ENCODE assay signal across 1 cellular context in genomic region chr9:137026384-137026783, GRCh38.
TF ChIP-seq lines count a peak whose summit lies in the region.

No MANE protein-coding gene starts in this region.

TF ChIP-seq in WTC11, 78 proteins besides CTCF, POLR2A, EP300 and RAD21 (continued from another document):
- no peak for TF ChIP-seq STAT6 (CRISPR knock-in tag; conservative IDR thresholded peaks at IDR 0.05; ENCODE audit: low read depth)
- no peak for TF ChIP-seq ZNF532 (CRISPR knock-in tag; IDR thresholded peaks at IDR 0.05; ENCODE audit: borderline replicate concordance)
- no peak for TF ChIP-seq ATF3 (CRISPR knock-in tag; conservative IDR thresholded peaks at IDR 0.05)
- no peak for TF ChIP-seq MAX (CRISPR knock-in tag; IDR thresholded peaks at IDR 0.05)
- no peak for TF ChIP-seq TEAD1 (CRISPR knock-in tag; IDR thresholded peaks at IDR 0.05)
- no peak for TF ChIP-seq PREB (CRISPR knock-in tag; IDR thresholded peaks at IDR 0.05; ENCODE audit: borderline replicate concordance)
- no peak for TF ChIP-seq ZNF232 (CRISPR knock-in tag; IDR thresholded peaks at IDR 0.05)
- no peak for TF ChIP-seq GTF2I (CRISPR knock-in tag; conservative IDR thresholded peaks at IDR 0.05)
- no peak for TF ChIP-seq ZNF281 (CRISPR knock-in tag; IDR thresholded peaks at IDR 0.05)
- TF ChIP-seq ZNF396 (CRISPR knock-in tag; IDR thresholded peaks at IDR 0.05; ENCODE audit: borderline replicate concordance): no peak
- no peak for TF ChIP-seq CREM (CRISPR knock-in tag; IDR thresholded peaks at IDR 0.05)
- TF ChIP-seq ZNF512 (CRISPR knock-in tag; IDR thresholded peaks at IDR 0.05; ENCODE audit: borderline replicate concordance): no peak
- no peak for TF ChIP-seq ERG (CRISPR knock-in tag; IDR thresholded peaks at IDR 0.05)
- no peak for TF ChIP-seq RORB (CRISPR knock-in tag; IDR thresholded peaks at IDR 0.05)
